Comparison of ENCODE assay signal across 8 cellular contexts in the genomic region with DNA sequence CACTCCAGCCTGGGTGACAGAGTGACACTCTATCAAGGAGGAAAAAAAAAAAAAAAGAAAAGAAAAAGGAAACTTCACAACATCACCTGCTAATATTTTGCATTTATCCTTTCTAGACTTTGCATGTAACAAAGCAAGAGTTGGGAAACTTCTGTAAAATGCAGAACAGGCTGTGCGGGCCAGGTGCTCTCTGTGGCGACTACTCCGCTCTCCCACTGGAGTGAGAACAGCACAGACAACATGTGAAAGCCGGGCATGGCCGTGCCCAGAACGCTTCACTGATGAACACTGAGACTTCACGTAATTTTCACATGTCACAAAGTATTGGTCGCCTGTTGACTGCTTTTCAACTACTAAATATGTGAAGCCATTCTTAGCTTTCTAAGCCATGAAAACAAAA.
"Had no signal": no experiment of that assay in that cellular context is flagged by ENCODE, and none has a peak within 500 bp of the region (broad histone marks: within the 10 kb centered on the region; RNA-seq: fewer than 3 reads in every experiment).

No MANE protein-coding gene starts in this region.

- H3K4me3 ChIP-seq: GM23338, K562 had no signal

- ATAC-seq: GM23338, K562 had no signal

- FAIRE-seq: H1, H54, HTR-8/SVneo, K562 had no signal

- DNase-seq: H9, HCEC 1CT, IMR-90 had no signal
